In the genomic region with DNA sequence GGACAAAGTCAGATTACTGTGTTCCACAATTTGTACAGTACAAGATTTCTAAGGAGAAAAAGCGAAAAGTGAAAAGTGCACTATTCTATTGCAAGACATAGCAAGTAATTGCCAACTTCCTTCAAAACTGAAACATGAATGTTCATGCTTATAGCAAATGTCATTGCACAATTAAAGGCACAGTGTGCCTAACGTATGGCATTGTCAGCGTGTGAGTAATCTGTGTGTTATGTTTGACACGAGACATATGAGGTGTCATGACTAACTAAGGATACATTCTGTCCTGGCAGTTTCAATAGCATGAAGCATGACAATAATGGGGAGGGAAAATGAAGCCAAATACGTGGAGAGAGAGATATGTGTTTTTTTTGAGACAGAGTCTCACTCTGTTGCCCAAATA, we compare ENCODE assay signal across 11 cellular contexts. TPM values are rescaled to one million over a fixed set of nuclear protein-coding genes. Genes with fewer than 3 reads are reported as not detected.
A peak's percentile ranks its signal among the peaks of the same experiment; 100 is the strongest.
DNase-seq lines count a peak whose midpoint lies in the region; ATAC-seq and TF ChIP-seq lines count a peak whose summit lies in the region.
"Had no signal": no experiment of that assay in that cellular context is flagged by ENCODE, and none has a peak within 500 bp of the region (broad histone marks: within the 10 kb centered on the region; RNA-seq: fewer than 3 reads in every experiment).

No MANE protein-coding gene starts in this region.

- DNase-seq in SKM-1 treated with dmso at 0.1 percent for 144 hours (lab: John Stamatoyannopoulos, UW; ENCODE audit: unreplicated experiment) (peak; percentile 61), SKM-1 (lab: John Stamatoyannopoulos, UW; ENCODE audit: unreplicated experiment) (no peak), epithelial cell of esophagus (ENCODE audit: low read depth) (peak; percentile 96), transverse colon (no peak), natural killer cell (no peak)
- DNase-seq in CD8-positive, alpha-beta T cell: no peak
- DNase-seq: 8988T; naive thymus-derived CD8-positive, alpha-beta T cell; NCI-H2081 had no signal

- no peak for TF ChIP-seq CTCF in epithelial cell of esophagus (IDR thresholded peaks at IDR 0.05; ENCODE audit: insufficient read depth, low read depth, low read length, missing control alignments)
- no peak for TF ChIP-seq CTCF in transverse colon (IDR thresholded peaks at IDR 0.05)
- no peak for TF ChIP-seq CTCF in natural killer cell (IDR thresholded peaks at IDR 0.05)
- no peak for TF ChIP-seq CTCF in CD8-positive, alpha-beta T cell (IDR thresholded peaks at IDR 0.05)

- peak overlapping the region in 3 of 4 donors; percentile 13 to 48 (median 17) for H3K27ac ChIP-seq in transverse colon
- H3K27ac ChIP-seq in CD8-positive, alpha-beta T cell (ENCODE audit: low read depth, low read length): no peak overlapping the region

- H3K9me3 ChIP-seq in transverse colon: peaks cover 0 to 4% of the 10 kb centered on the region in 2 donors
- H3K9me3 ChIP-seq in CD8-positive, alpha-beta T cell (ENCODE audit: low read length): peaks cover 3% of the 10 kb centered on the region

- H3K27me3 ChIP-seq in transverse colon: no peaks in the 10 kb centered on the region
- H3K27me3 ChIP-seq in CD8-positive, alpha-beta T cell (ENCODE audit: insufficient read depth, low read length): no peaks in the 10 kb centered on the region

- in situ Hi-C loops in transverse colon (cut with MboI; ENCODE audit: low pct_ligation_motif_present in 1 of 4, low pct_unique_long_range_greater_than_20kb in 1 of 4, low sequenced_read_pairs in 3 of 4): no loop called here

- POLR2A ChIA-PET in CD8-positive, alpha-beta T cell (lab: Charles Lee): no interaction called here

- peak; percentile 37 for ATAC-seq in HG03432 (IDR thresholded peaks at IDR 0.05; ENCODE audit: unreplicated experiment)
- ATAC-seq in natural killer cell: no peak
- no peak for ATAC-seq in CD8-positive, alpha-beta T cell
- no peak for ATAC-seq in HG03520 (IDR thresholded peaks at IDR 0.05; ENCODE audit: unreplicated experiment)
- ATAC-seq: naive thymus-derived CD8-positive, alpha-beta T cell had no signal

- peaks cover 2% of the 10 kb centered on the region in 2 donors for H3K9me3 Mint-ChIP-seq in natural killer cell
- H3K9me3 Mint-ChIP-seq in CD8-positive, alpha-beta T cell: no peaks in the 10 kb centered on the region

- H3K4me3 Mint-ChIP-seq in natural killer cell: no peak overlapping the region
- H3K4me3 Mint-ChIP-seq in CD8-positive, alpha-beta T cell: no peak overlapping the region

- H3K4me1 Mint-ChIP-seq in natural killer cell: no peaks in the 10 kb centered on the region
- H3K4me1 Mint-ChIP-seq in CD8-positive, alpha-beta T cell (ENCODE audit: low read depth): no peaks in the 10 kb centered on the region

- TF ChIP-seq POLR2A in transverse colon (IDR thresholded peaks at IDR 0.05): no peak

- no peaks in the 10 kb centered on the region for H3K4me1 ChIP-seq in transverse colon
- H3K4me1 ChIP-seq in CD8-positive, alpha-beta T cell (ENCODE audit: insufficient read depth, low read length): no peaks in the 10 kb centered on the region

- TF ChIP-seq EP300 in transverse colon (IDR thresholded peaks at IDR 0.05; ENCODE audit: low read depth): no peak

- H3K27ac Mint-ChIP-seq in natural killer cell: peak overlapping the region in 1 of 2 donors; percentile 23
- no peak overlapping the region for H3K27ac Mint-ChIP-seq in CD8-positive, alpha-beta T cell

- intact Hi-C loops in transverse colon (cut with DNase I; ENCODE audit: low total_unique reads) (no loop called here), natural killer cell (cut with micrococcal nuclease) (no loop called here)
- intact Hi-C loops in CD8-positive, alpha-beta T cell (cut with DNase I, micrococcal nuclease): no loop called here

- no peaks in the 10 kb centered on the region for H3K36me3 Mint-ChIP-seq in natural killer cell
- no peaks in the 10 kb centered on the region for H3K36me3 Mint-ChIP-seq in CD8-positive, alpha-beta T cell
- H3K36me3 Mint-ChIP-seq: naive thymus-derived CD8-positive, alpha-beta T cell had no signal

- no peaks in the 10 kb centered on the region for H3K36me3 ChIP-seq in transverse colon
- H3K36me3 ChIP-seq in CD8-positive, alpha-beta T cell (ENCODE audit: insufficient read depth, low read length): no peaks in the 10 kb centered on the region

- peaks cover 0 to 3% of the 10 kb centered on the region in 2 donors for H3K27me3 Mint-ChIP-seq in natural killer cell (ENCODE audit: low read depth in 2 of 2)
- peaks cover 4% of the 10 kb centered on the region for H3K27me3 Mint-ChIP-seq in CD8-positive, alpha-beta T cell (ENCODE audit: low read depth)

- CTCF ChIA-PET in CD8-positive, alpha-beta T cell (lab: Charles Lee): no interaction called here

- H3K4me3 ChIP-seq in epithelial cell of esophagus (ENCODE audit: low read length) (no peak overlapping the region), transverse colon (no peak overlapping the region)
- H3K4me3 ChIP-seq in CD8-positive, alpha-beta T cell (ENCODE audit: low read depth, low read length): no peak overlapping the region

- 58 to 67% methylated on average over 5 of the region's 5 CpGs for WGBS in transverse colon (ENCODE audit: low coverage in 1 of 2), 2 donors

RNA-seq across cellular contexts. Expression of a gene that starts 33.6 kb away (rescaled TPM):
- total RNA-seq in transverse colon: 10 to 100 TPM in 3 of 4 donors, 1 to 10 TPM in 1; 8.2 to 21.4 (median 16.3) TPM
- 1 to 10 TPM; 1.3 to 3.3 (median 2.0) TPM for total RNA-seq in natural killer cell
- under 1 TPM; 0.33 to 0.57 TPM for total RNA-seq in CD8-positive, alpha-beta T cell

Comparison
In these comparisons a context has a peak if more than half of its experiments do, and no peak if none do; other contexts are left out.
1. DNase-seq: peak in SKM-1 treated with dmso at 0.1 percent for 144 hours (single experiment) and epithelial cell of esophagus (single experiment); none in SKM-1 (single experiment), transverse colon (single experiment), natural killer cell (single experiment) and CD8-positive, alpha-beta T cell (0 of 7).